ENCODE assay signal across 1 cellular context in genomic region chr1:27618341-27619067, GRCh38.
A peak's percentile ranks its signal among the peaks of the same experiment; 100 is the strongest.
TF ChIP-seq lines count a peak whose summit lies in the region.

No MANE protein-coding gene starts in this region.

TF ChIP-seq in GM12878, 131 proteins besides CTCF, POLR2A, EP300 and RAD21 (continued from another document and continues in another):
- TF ChIP-seq REST (IDR thresholded peaks at IDR 0.05; ENCODE audit: low read depth, low read length) (no peak), POLR2AphosphoS5 (IDR thresholded peaks at IDR 0.05; ENCODE audit: low read length) (no peak), BHLHE40 (IDR thresholded peaks at IDR 0.05; ENCODE audit: borderline replicate concordance in 1 of 2, low read depth in 2 of 2, low read length in 1 of 2) (peak in 1 of 2 experiments; percentile 41; a peak in 1 of 4 replicates), YY1 (IDR thresholded peaks at IDR 0.05; ENCODE audit: low read depth, low read length) (no peak), ASH2L (IDR thresholded peaks at IDR 0.05; ENCODE audit: borderline replicate concordance, low read depth) (no peak), TCF12 (IDR thresholded peaks at IDR 0.05; ENCODE audit: low read depth, low read length) (no peak), CBFB (IDR thresholded peaks at IDR 0.05; ENCODE audit: low read depth) (peak; percentile 38; the same call in 1 of the 2 replicates), HDGF (IDR thresholded peaks at IDR 0.05) (peak; percentile 95), NR2C1 (IDR thresholded peaks at IDR 0.05) (peak; percentile 89), ZNF592 (IDR thresholded peaks at IDR 0.05) (no peak), MLLT1 (IDR thresholded peaks at IDR 0.05) (peak; percentile 88), MTA2 (IDR thresholded peaks at IDR 0.05; ENCODE audit: low read depth) (peak; percentile 74), TCF7 (IDR thresholded peaks at IDR 0.05; ENCODE audit: borderline replicate concordance) (no peak), GABPA (IDR thresholded peaks at IDR 0.05; ENCODE audit: low read depth) (no peak), ZZZ3 (IDR thresholded peaks at IDR 0.05; ENCODE audit: control insufficient read depth, insufficient read length, low read depth) (no peak), SP1 (IDR thresholded peaks at IDR 0.05; ENCODE audit: low read depth, low read length) (no peak), RB1 (IDR thresholded peaks at IDR 0.05; ENCODE audit: borderline replicate concordance) (no peak), WRNIP1 (IDR thresholded peaks at IDR 0.05; ENCODE audit: borderline replicate concordance, low read depth, low read length) (no peak), RELA (IDR thresholded peaks at IDR 0.05; ENCODE audit: borderline replicate concordance, partially characterized antibody) (no peak), NBN (IDR thresholded peaks at IDR 0.05) (peak; percentile 77), SREBF2 (IDR thresholded peaks at IDR 0.05; ENCODE audit: low read length) (no peak), RBBP5 (conservative IDR thresholded peaks at IDR 0.05) (no peak), LARP7 (IDR thresholded peaks at IDR 0.05) (no peak), RELB (IDR thresholded peaks at IDR 0.05; ENCODE audit: low read depth) (peak; percentile 60), SIX5 (IDR thresholded peaks at IDR 0.05; ENCODE audit: low read depth, low read length, severe bottlenecking) (no peak), GATAD2B (conservative IDR thresholded peaks at IDR 0.05; ENCODE audit: low read depth) (no peak), TCF3 (IDR thresholded peaks at IDR 0.05; ENCODE audit: borderline replicate concordance, insufficient read depth, low read depth, low read length) (no peak), MEF2B (IDR thresholded peaks at IDR 0.05; ENCODE audit: partially characterized antibody, poor library complexity, severe bottlenecking) (no peak), CEBPB (IDR thresholded peaks at IDR 0.05; ENCODE audit: borderline replicate concordance in 1 of 2, low read depth in 2 of 2, low read length in 2 of 2) (no peak), RUNX3 (IDR thresholded peaks at IDR 0.05; ENCODE audit: low read length) (peak; percentile 87), SMARCA5 (IDR thresholded peaks at IDR 0.05) (no peak)
- TF ChIP-seq, protein P1, sequence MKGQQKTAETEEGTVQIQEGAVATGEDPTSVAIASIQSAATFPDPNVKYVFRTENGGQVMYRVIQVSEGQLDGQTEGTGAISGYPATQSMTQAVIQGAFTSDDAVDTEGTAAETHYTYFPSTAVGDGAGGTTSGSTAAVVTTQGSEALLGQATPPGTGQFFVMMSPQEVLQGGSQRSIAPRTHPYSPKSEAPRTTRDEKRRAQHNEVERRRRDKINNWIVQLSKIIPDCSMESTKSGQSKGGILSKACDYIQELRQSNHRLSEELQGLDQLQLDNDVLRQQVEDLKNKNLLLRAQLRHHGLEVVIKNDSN (IDR thresholded peaks at IDR 0.05; ENCODE audit: borderline replicate concordance, extremely low read length, insufficient read depth, low read depth, low read length), result no peak
- TF ChIP-seq, protein P2, sequence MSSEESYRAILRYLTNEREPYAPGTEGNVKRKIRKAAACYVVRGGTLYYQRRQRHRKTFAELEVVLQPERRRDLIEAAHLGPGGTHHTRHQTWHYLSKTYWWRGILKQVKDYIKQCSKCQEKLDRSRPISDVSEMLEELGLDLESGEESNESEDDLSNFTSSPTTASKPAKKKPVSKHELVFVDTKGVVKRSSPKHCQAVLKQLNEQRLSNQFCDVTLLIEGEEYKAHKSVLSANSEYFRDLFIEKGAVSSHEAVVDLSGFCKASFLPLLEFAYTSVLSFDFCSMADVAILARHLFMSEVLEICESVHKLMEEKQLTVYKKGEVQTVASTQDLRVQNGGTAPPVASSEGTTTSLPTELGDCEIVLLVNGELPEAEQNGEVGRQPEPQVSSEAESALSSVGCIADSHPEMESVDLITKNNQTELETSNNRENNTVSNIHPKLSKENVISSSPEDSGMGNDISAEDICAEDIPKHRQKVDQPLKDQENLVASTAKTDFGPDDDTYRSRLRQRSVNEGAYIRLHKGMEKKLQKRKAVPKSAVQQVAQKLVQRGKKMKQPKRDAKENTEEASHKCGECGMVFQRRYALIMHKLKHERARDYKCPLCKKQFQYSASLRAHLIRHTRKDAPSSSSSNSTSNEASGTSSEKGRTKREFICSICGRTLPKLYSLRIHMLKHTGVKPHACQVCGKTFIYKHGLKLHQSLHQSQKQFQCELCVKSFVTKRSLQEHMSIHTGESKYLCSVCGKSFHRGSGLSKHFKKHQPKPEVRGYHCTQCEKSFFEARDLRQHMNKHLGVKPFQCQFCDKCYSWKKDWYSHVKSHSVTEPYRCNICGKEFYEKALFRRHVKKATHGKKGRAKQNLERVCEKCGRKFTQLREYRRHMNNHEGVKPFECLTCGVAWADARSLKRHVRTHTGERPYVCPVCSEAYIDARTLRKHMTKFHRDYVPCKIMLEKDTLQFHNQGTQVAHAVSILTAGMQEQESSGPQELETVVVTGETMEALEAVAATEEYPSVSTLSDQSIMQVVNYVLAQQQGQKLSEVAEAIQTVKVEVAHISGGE (CRISPR knock-in tag; IDR thresholded peaks at IDR 0.05), result no peak
- TF ChIP-seq, protein P3, sequence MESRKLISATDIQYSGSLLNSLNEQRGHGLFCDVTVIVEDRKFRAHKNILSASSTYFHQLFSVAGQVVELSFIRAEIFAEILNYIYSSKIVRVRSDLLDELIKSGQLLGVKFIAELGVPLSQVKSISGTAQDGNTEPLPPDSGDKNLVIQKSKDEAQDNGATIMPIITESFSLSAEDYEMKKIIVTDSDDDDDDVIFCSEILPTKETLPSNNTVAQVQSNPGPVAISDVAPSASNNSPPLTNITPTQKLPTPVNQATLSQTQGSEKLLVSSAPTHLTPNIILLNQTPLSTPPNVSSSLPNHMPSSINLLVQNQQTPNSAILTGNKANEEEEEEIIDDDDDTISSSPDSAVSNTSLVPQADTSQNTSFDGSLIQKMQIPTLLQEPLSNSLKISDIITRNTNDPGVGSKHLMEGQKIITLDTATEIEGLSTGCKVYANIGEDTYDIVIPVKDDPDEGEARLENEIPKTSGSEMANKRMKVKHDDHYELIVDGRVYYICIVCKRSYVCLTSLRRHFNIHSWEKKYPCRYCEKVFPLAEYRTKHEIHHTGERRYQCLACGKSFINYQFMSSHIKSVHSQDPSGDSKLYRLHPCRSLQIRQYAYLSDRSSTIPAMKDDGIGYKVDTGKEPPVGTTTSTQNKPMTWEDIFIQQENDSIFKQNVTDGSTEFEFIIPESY (IDR thresholded peaks at IDR 0.05), result no peak
- TF ChIP-seq, protein P4, sequence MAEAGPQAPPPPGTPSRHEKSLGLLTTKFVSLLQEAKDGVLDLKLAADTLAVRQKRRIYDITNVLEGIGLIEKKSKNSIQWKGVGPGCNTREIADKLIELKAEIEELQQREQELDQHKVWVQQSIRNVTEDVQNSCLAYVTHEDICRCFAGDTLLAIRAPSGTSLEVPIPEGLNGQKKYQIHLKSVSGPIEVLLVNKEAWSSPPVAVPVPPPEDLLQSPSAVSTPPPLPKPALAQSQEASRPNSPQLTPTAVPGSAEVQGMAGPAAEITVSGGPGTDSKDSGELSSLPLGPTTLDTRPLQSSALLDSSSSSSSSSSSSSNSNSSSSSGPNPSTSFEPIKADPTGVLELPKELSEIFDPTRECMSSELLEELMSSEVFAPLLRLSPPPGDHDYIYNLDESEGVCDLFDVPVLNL (IDR thresholded peaks at IDR 0.05; ENCODE audit: low read depth, low read length), result no peak
